Comparison of ENCODE assay signal across 16 cellular contexts in the genomic region with DNA sequence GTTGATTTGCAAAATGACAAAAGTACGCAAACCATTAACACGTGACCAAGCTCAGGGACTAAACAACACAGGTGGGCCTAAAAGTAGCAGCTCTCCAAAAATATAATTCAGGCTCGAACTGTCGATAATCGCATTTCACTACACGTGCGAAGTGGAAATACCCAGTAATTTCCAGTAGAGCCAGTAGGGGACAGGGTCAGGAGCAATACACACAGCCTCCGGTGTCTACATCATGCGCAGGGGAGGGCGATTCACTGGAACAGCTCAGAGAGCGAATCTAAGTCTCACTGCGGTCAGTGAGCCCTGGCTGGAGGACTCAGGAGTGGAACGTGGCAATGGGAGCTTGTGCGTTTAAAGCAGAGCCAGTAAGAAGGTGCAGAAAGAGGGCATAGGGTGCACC.
"Had no signal": no experiment of that assay in that cellular context is flagged by ENCODE, and none has a peak within 500 bp of the region (broad histone marks: within the 10 kb centered on the region; RNA-seq: fewer than 3 reads in every experiment).

No MANE protein-coding gene starts in this region.

- H3K4me3 ChIP-seq: ovary, thyroid gland, vagina had no signal

- H3K4me1 ChIP-seq: vagina had no signal

- ATAC-seq: esophagus mucosa had no signal

- H3K27ac ChIP-seq: ovary, thyroid gland, vagina had no signal

- DNase-seq: activated CD4-positive, alpha-beta T cell treated with anti-CD3 and anti-CD28 coated beads for 1 hour; activated CD4-positive, alpha-beta T cell treated with anti-CD3 and anti-CD28 coated beads, Interleukin-2, amount 50 U/mL, for 48 hours; activated gamma-delta T cell; activated T-cell treated with anti-CD3 and anti-CD28 coated beads, Interleukin-2, amount 50 U/mL, for 48 hours; amygdala; cortex of kidney; effector memory CD4-positive, alpha-beta T cell; ovary; small intestine; thyroid gland had no signal

- H3K36me3 ChIP-seq: ovary, thyroid gland had no signal

- H3K9me3 Mint-ChIP-seq: brain; central memory CD8-positive, alpha-beta T cell; nephron had no signal

- H3K27me3 ChIP-seq: ovary, thyroid gland, vagina had no signal

- H3K4me1 Mint-ChIP-seq: nephron had no signal

- H3K27me3 Mint-ChIP-seq: activated naive CD8-positive, alpha-beta T cell; brain; central memory CD8-positive, alpha-beta T cell had no signal

- H3K27ac Mint-ChIP-seq: activated naive CD8-positive, alpha-beta T cell; nephron had no signal

- H3K4me3 Mint-ChIP-seq: activated naive CD8-positive, alpha-beta T cell; brain; central memory CD8-positive, alpha-beta T cell; nephron had no signal

- H3K9me3 ChIP-seq: ovary, thyroid gland, vagina had no signal
